Comparison of ENCODE assay signal across 8 cellular contexts in genomic region chr10:27504007-27504890, GRCh38. TPM values are rescaled to one million over a fixed set of nuclear protein-coding genes. Genes with fewer than 3 reads are reported as not detected.
A peak's percentile ranks its signal among the peaks of the same experiment; 100 is the strongest.
DNase-seq lines count a peak whose midpoint lies in the region; ATAC-seq and TF ChIP-seq lines count a peak whose summit lies in the region.

Gene RAB18 (plus strand): TSS chr10:27504304. CDS start chr10:27504370, 66 bp downstream.

- peak within 1 kb of the TSS; percentile 97 for H3K9ac ChIP-seq in SK-N-SH

- peak; percentile 97 for DNase-seq in GM06990 (ENCODE audit: extremely low read depth, insufficient read length)
- DNase-seq in NCI-H1048 (lab: John Stamatoyannopoulos, UW): peak; percentile 92
- DNase-seq in SK-N-SH: peak; percentile 93
- peak; percentile 98 for DNase-seq in activated naive CD4-positive, alpha-beta T cell treated with anti-CD3 and anti-CD28 coated beads, Interleukin-2, amount 50 U/mL, for 16 hours
- peak; percentile 95 for DNase-seq in germinal center (ENCODE audit: low spot score)
- peak; percentile 98 for DNase-seq in non-pigmented ciliary epithelial cell (ENCODE audit: low read depth)
- peak; percentile 97 for DNase-seq in superior temporal gyrus (ENCODE audit: extremely low spot score)

- peak within 1 kb of the TSS; percentile 89 for H3K4me2 ChIP-seq in SK-N-SH

- CTCF ChIA-PET in SK-N-SH (lab: Yijun Ruan, JAX): interaction anchor here (0.6 to 1.6 kb wide), 3 partner anchors 10 to 846 kb away, joined by 3 to 6 read pairs (median 3); no protein-coding TSS in a partner anchor

- peaks cover 51% of the 10 kb centered on the region for H3K79me2 ChIP-seq in SK-N-SH (ENCODE audit: insufficient read depth)

- no peak for TF ChIP-seq RAD21 in SK-N-SH (IDR thresholded peaks at IDR 0.05; ENCODE audit: low read length)

- peaks cover 41% of the 10 kb centered on the region for H4K20me1 ChIP-seq in SK-N-SH (ENCODE audit: insufficient read depth)

- no peaks in the 10 kb centered on the region for H3K36me3 ChIP-seq in GM06990 (ENCODE audit: control insufficient read depth, insufficient read depth, low read length)
- H3K36me3 ChIP-seq in SK-N-SH (replicated peaks in 1 of 2; ENCODE audit: control insufficient read depth in 1 of 2, insufficient read depth in 2 of 2, low read length in 1 of 2): peaks cover 9 to 17% of the 10 kb centered on the region in 2 experiments

- no peaks in the 10 kb centered on the region; the same call in 1 of the 2 replicates for H3K27me3 ChIP-seq in GM06990 (replicated peaks; ENCODE audit: control insufficient read depth, insufficient read depth, low read length)
- H3K27me3 ChIP-seq in SK-N-SH (ENCODE audit: insufficient read depth): peaks cover 7% of the 10 kb centered on the region; the same call in 1 of the 2 replicates

- H3F3A ChIP-seq in SK-N-SH (replicated peaks; ENCODE audit: insufficient read depth): no peaks in the 10 kb centered on the region

- no peak for TF ChIP-seq EP300 in SK-N-SH (IDR thresholded peaks at IDR 0.05; ENCODE audit: borderline replicate concordance in 1 of 2, low read depth in 1 of 2, low read length in 1 of 2)

- peak within 1 kb of the TSS; percentile 96 for H2AFZ ChIP-seq in SK-N-SH (ENCODE audit: low read depth)

- peak within 1 kb of the TSS; percentile 73 to 83 for H3K27ac ChIP-seq in SK-N-SH (ENCODE audit: low read depth in 2 of 2, low read length in 1 of 2)

- POLR2A ChIA-PET in SK-N-SH (lab: Yijun Ruan, JAX): interaction anchor here (1.3 kb wide), 1 partner anchor 22 kb away, joined by 3 read pairs; no protein-coding TSS in a partner anchor

- no peaks in the 10 kb centered on the region for H3K9me2 ChIP-seq in SK-N-SH

- H3K4me3 ChIP-seq in GM06990 (replicated peaks; ENCODE audit: low read depth, low read length): peak within 1 kb of the TSS; percentile 81
- H3K4me3 ChIP-seq in SK-N-SH (ENCODE audit: low read depth in 2 of 2, low read length in 1 of 2): peak within 1 kb of the TSS; percentile 95

- TF ChIP-seq CTCF in GM06990 (IDR thresholded peaks at IDR 0.05; ENCODE audit: insufficient read depth, low read length, poor library complexity, severe bottlenecking): no peak
- TF ChIP-seq CTCF in SK-N-SH (IDR thresholded peaks at IDR 0.05): no peak; the same call in 1 of the 2 replicates

- H3K9me3 ChIP-seq in SK-N-SH: no peaks in the 10 kb centered on the region

- under 1% methylated on average over 12 of the region's 73 CpGs for WGBS in SK-N-SH (ENCODE audit: low lambda C conversion rate)

- H3K4me1 ChIP-seq in SK-N-SH (ENCODE audit: control insufficient read depth in 1 of 2, insufficient read depth in 2 of 2, low read depth in 1 of 2, low read length in 1 of 2): peaks cover 5% of the 10 kb centered on the region in 2 experiments; a peak in 3 of 4 replicates

- peak; percentile 97 for ATAC-seq in HG02588 (IDR thresholded peaks at IDR 0.05; ENCODE audit: unreplicated experiment)

TF ChIP-seq in SK-N-SH, 30 proteins besides CTCF, POLR2A, EP300 and RAD21 (continues in another document):
- TF ChIP-seq MAX (IDR thresholded peaks at IDR 0.05; ENCODE audit: low read depth) (peak; percentile 81), TCF12 (IDR thresholded peaks at IDR 0.05) (no peak), ZBTB33 (IDR thresholded peaks at IDR 0.05; ENCODE audit: borderline replicate concordance, low read depth) (no peak), TEAD4 (IDR thresholded peaks at IDR 0.05; ENCODE audit: borderline replicate concordance, insufficient read depth) (no peak), FOSL2 (IDR thresholded peaks at IDR 0.05; ENCODE audit: borderline replicate concordance, low read depth) (no peak), PBX3 (IDR thresholded peaks at IDR 0.05) (no peak), TAF1 (IDR thresholded peaks at IDR 0.05; ENCODE audit: borderline replicate concordance, low read depth, low read length) (peak; percentile 86), MXI1 (IDR thresholded peaks at IDR 0.05; ENCODE audit: low read depth, low read length) (peak; percentile 30; the same call in 1 of the 2 replicates), EZH2phosphoT487 (IDR thresholded peaks at IDR 0.05; ENCODE audit: borderline replicate concordance, low read depth) (no peak), USF1 (IDR thresholded peaks at IDR 0.05; ENCODE audit: borderline replicate concordance, low read depth) (no peak), NFIC (IDR thresholded peaks at IDR 0.05; ENCODE audit: borderline replicate concordance) (no peak), RFX5 (IDR thresholded peaks at IDR 0.05; ENCODE audit: low read length) (no peak), USF2 (IDR thresholded peaks at IDR 0.05; ENCODE audit: borderline replicate concordance, low read depth, low read length) (no peak), GABPA (IDR thresholded peaks at IDR 0.05; ENCODE audit: low read depth) (peak; percentile 85), ELF1 (IDR thresholded peaks at IDR 0.05) (peak; percentile 91), RXRA (IDR thresholded peaks at IDR 0.05; ENCODE audit: borderline replicate concordance, low read depth) (no peak), REST (IDR thresholded peaks at IDR 0.05; ENCODE audit: low read depth, low read length) (no peak), FOXJ3 (CRISPR knock-in tag; IDR thresholded peaks at IDR 0.05) (no peak), FOXM1 (IDR thresholded peaks at IDR 0.05; ENCODE audit: low read depth) (no peak), GATA2 (CRISPR knock-in tag; IDR thresholded peaks at IDR 0.05) (no peak)

RNA-seq across cellular contexts. Expression of gene RAB18, which starts in this region (rescaled TPM):
- polyA plus RNA-seq in SK-N-SH (2012; rRNA removed): 10.2 and 13.6 TPM in 2 replicates
- 15.8 and 26.8 TPM in 2 replicates for polyA plus RNA-seq in SK-N-SH (2012; cell fraction: cytosol; rRNA removed)
- 4.3 and 9.7 TPM in 2 replicates for polyA plus RNA-seq in SK-N-SH (2012; cell fraction: nucleus; rRNA removed)

Comparison
In these comparisons a context has a peak if more than half of its experiments do, and no peak if none do; other contexts are left out.
1. Peak in every context shown above with its lines: DNase-seq, ATAC-seq, H3K4me3 ChIP-seq and H3K27ac ChIP-seq.